20 cellular contexts compared by ENCODE assay signal in the genomic region with DNA sequence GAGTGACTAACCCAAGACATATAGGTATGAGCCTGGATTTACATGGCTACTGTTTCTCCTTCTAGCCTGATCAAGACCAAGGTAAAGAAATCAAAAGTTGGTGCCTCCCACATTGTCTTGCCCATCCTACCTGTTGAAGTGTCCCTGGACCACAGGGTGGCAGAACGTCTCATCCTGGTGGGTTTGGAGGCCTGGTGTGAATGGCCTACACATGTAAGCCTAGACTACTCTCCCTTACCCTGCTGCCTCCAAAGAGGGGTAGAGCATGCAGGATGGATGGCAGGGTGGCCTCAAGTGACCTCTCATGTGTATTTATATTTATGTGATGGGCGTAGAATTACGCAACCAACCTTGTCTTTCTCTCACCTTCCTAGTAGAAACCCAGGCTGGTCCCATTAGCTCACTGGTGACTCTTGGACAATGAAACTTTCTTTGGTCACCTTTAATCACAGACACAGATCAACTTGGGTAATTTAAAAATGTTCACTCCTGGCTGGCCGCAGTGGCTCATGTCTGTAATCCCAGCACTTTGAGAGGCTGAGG.
A peak's percentile ranks its signal among the peaks of the same experiment; 100 is the strongest.
DNase-seq lines count a peak whose midpoint lies in the region; ATAC-seq and TF ChIP-seq lines count a peak whose summit lies in the region.
"Had no signal": no experiment of that assay in that cellular context is flagged by ENCODE, and none has a peak within 500 bp of the region (broad histone marks: within the 10 kb centered on the region; RNA-seq: fewer than 3 reads in every experiment).

No MANE protein-coding gene starts in this region.

- in situ Hi-C loops in brain microvascular endothelial cell (cut with HindIII; ENCODE audit: low pct_ligation_motif_present, low sequenced_read_pairs): no loop called here

- DNase-seq in right atrium auricular region (ENCODE audit: low spot score): peak; percentile 51
- no peak for DNase-seq in Right ventricle myocardium superior
- no peak for DNase-seq in brain microvascular endothelial cell
- DNase-seq in T1000 (lab: John Stamatoyannopoulos, UW): no peak
- DNase-seq in NCI-H2107 (lab: John Stamatoyannopoulos, UW): no peak
- DNase-seq in neuronal stem cell (ENCODE audit: low spot score): no peak
- DNase-seq: DMS153; KBM-7; NCI-H1105; NCI-H187; NCI-H2227 treated with DMSO at 0.1 percent for 48 hours; NCI-H524 treated with DMSO at 0.1 percent for 48 hours; NK-92 treated with Interleukin-12 subunit alpha and Interleukin-12 subunit beta, amount 100 ng/mL, for 24 hours; OCI-M1; T-cell had no signal

- ATAC-seq in Right ventricle myocardium superior (ENCODE audit: poor library complexity): no peak
- no peak for ATAC-seq in HG03108 (IDR thresholded peaks at IDR 0.05; ENCODE audit: unreplicated experiment)
- ATAC-seq: A549, T-cell had no signal

- H3K4me3 ChIP-seq in right atrium auricular region (no peak overlapping the region), brain microvascular endothelial cell (ENCODE audit: low read depth, low read length) (no peak overlapping the region), neuronal stem cell (ENCODE audit: low read length in 2 of 2) (no peak overlapping the region)
- H3K4me3 ChIP-seq: A549, SK-N-MC had no signal

- H3K9me3 ChIP-seq in right atrium auricular region: no peaks in the 10 kb centered on the region
- no peaks in the 10 kb centered on the region for H3K9me3 ChIP-seq in neuronal stem cell (replicated peaks in 1 of 2; ENCODE audit: control insufficient read depth in 2 of 2, insufficient read depth in 1 of 2, low read depth in 1 of 2, low read length in 2 of 2)
- H3K9me3 ChIP-seq: A549 had no signal

- H3K27me3 ChIP-seq in right atrium auricular region: no peaks in the 10 kb centered on the region
- no peaks in the 10 kb centered on the region for H3K27me3 ChIP-seq in brain microvascular endothelial cell (replicated peaks)
- no peaks in the 10 kb centered on the region for H3K27me3 ChIP-seq in neuronal stem cell (ENCODE audit: control insufficient read depth in 3 of 3, insufficient read depth in 3 of 3, low read depth in 1 of 3, low read length in 3 of 3)

- no peak; the same call in 1 of the 2 replicates for TF ChIP-seq RAD21 in Ishikawa (IDR thresholded peaks at IDR 0.05; ENCODE audit: low read depth)

- TF ChIP-seq CTCF in right atrium auricular region (IDR thresholded peaks at IDR 0.05) (no peak), brain microvascular endothelial cell (IDR thresholded peaks at IDR 0.05; ENCODE audit: low read depth, low read length, missing control alignments) (peak; percentile 18)

- TF ChIP-seq EP300 in Ishikawa (IDR thresholded peaks at IDR 0.05; ENCODE audit: borderline replicate concordance): no peak

- H2AFZ ChIP-seq in neuronal stem cell (ENCODE audit: low read length): no peak overlapping the region

- H3K36me3 ChIP-seq in right atrium auricular region (no peaks in the 10 kb centered on the region), brain microvascular endothelial cell (replicated peaks) (no peaks in the 10 kb centered on the region), neuronal stem cell (replicated peaks in 1 of 2; ENCODE audit: control insufficient read depth in 2 of 2, insufficient read depth in 2 of 2, low read length in 2 of 2) (no peaks in the 10 kb centered on the region)

- H3K4me1 ChIP-seq in right atrium auricular region (no peaks in the 10 kb centered on the region), neuronal stem cell (ENCODE audit: control insufficient read depth in 2 of 2, insufficient read depth in 1 of 2, low read depth in 1 of 2, low read length in 2 of 2) (no peaks in the 10 kb centered on the region)
- H3K4me1 ChIP-seq: A549 had no signal

- H4K91ac ChIP-seq in neuronal stem cell (ENCODE audit: low read depth, low read length, poor library complexity): no peak overlapping the region

- H4K8ac ChIP-seq in neuronal stem cell (ENCODE audit: low read depth, low read length): no peak overlapping the region

- H3K14ac ChIP-seq in neuronal stem cell (ENCODE audit: low read length): no peak overlapping the region

- intact Hi-C loops in Right ventricle myocardium superior (cut with DNase I): no loop called here

- H3K27ac ChIP-seq in right atrium auricular region (no peak overlapping the region), brain microvascular endothelial cell (no peak overlapping the region), neuronal stem cell (replicated peaks; ENCODE audit: low read length) (no peak overlapping the region)
- H3K27ac ChIP-seq: A549, C4-2B, SK-N-MC had no signal

- no peak overlapping the region for H3K4ac ChIP-seq in neuronal stem cell (ENCODE audit: low read length)

- H2BK12ac ChIP-seq in neuronal stem cell (ENCODE audit: low read length): no peak overlapping the region

- H3K79me1 ChIP-seq in neuronal stem cell (ENCODE audit: low read depth, low read length): no peaks in the 10 kb centered on the region

- H3K9ac ChIP-seq in neuronal stem cell (ENCODE audit: low read depth, low read length, poor library complexity): no peak overlapping the region

- no peak overlapping the region for H3K18ac ChIP-seq in neuronal stem cell (ENCODE audit: low read length)

- no peak overlapping the region for H3K4me2 ChIP-seq in neuronal stem cell (ENCODE audit: insufficient read depth, low read length, poor library complexity, severe bottlenecking)
- H3K4me2 ChIP-seq: A549 had no signal

- H2BK15ac ChIP-seq in neuronal stem cell (ENCODE audit: low read length): no peak overlapping the region

- H2BK120ac ChIP-seq in neuronal stem cell (ENCODE audit: low read depth, low read length): no peak overlapping the region

- no peak overlapping the region for H3K23ac ChIP-seq in neuronal stem cell (ENCODE audit: low read depth, low read length, poor library complexity)

- no peak overlapping the region for H2BK5ac ChIP-seq in neuronal stem cell (ENCODE audit: low read length)

- no CpG with 5 or more reads among the region's 4 CpGs for WGBS in neuronal stem cell (ENCODE audit: extremely low coverage in 2 of 2, insufficient read length in 2 of 2, insufficient replicate concordance in 1 of 2), 2 donors

- no peak overlapping the region for H2AK5ac ChIP-seq in neuronal stem cell (ENCODE audit: low read depth, low read length)

TF ChIP-seq in Ishikawa, 13 proteins besides CTCF, POLR2A, EP300 and RAD21:
- TF ChIP-seq, protein P1, sequence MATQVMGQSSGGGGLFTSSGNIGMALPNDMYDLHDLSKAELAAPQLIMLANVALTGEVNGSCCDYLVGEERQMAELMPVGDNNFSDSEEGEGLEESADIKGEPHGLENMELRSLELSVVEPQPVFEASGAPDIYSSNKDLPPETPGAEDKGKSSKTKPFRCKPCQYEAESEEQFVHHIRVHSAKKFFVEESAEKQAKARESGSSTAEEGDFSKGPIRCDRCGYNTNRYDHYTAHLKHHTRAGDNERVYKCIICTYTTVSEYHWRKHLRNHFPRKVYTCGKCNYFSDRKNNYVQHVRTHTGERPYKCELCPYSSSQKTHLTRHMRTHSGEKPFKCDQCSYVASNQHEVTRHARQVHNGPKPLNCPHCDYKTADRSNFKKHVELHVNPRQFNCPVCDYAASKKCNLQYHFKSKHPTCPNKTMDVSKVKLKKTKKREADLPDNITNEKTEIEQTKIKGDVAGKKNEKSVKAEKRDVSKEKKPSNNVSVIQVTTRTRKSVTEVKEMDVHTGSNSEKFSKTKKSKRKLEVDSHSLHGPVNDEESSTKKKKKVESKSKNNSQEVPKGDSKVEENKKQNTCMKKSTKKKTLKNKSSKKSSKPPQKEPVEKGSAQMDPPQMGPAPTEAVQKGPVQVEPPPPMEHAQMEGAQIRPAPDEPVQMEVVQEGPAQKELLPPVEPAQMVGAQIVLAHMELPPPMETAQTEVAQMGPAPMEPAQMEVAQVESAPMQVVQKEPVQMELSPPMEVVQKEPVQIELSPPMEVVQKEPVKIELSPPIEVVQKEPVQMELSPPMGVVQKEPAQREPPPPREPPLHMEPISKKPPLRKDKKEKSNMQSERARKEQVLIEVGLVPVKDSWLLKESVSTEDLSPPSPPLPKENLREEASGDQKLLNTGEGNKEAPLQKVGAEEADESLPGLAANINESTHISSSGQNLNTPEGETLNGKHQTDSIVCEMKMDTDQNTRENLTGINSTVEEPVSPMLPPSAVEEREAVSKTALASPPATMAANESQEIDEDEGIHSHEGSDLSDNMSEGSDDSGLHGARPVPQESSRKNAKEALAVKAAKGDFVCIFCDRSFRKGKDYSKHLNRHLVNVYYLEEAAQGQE (IDR thresholded peaks at IDR 0.05; ENCODE audit: low read depth): no peak
- TF ChIP-seq YY1 (IDR thresholded peaks at IDR 0.05; ENCODE audit: low read depth): no peak
- 0 out of 2 replicates have a peak, but pooled peaks have one; percentile 21 for TF ChIP-seq CEBPB (IDR thresholded peaks at IDR 0.05)
- no peak for TF ChIP-seq ZBTB7A (IDR thresholded peaks at IDR 0.05; ENCODE audit: low read depth)
- TF ChIP-seq TCF12 (IDR thresholded peaks at IDR 0.05; ENCODE audit: low read depth): no peak
- TF ChIP-seq, protein P2, sequence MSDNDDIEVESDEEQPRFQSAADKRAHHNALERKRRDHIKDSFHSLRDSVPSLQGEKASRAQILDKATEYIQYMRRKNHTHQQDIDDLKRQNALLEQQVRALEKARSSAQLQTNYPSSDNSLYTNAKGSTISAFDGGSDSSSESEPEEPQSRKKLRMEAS (IDR thresholded peaks at IDR 0.05): no peak
